ENCODE assay signal across 8 cellular contexts in the genomic region with DNA sequence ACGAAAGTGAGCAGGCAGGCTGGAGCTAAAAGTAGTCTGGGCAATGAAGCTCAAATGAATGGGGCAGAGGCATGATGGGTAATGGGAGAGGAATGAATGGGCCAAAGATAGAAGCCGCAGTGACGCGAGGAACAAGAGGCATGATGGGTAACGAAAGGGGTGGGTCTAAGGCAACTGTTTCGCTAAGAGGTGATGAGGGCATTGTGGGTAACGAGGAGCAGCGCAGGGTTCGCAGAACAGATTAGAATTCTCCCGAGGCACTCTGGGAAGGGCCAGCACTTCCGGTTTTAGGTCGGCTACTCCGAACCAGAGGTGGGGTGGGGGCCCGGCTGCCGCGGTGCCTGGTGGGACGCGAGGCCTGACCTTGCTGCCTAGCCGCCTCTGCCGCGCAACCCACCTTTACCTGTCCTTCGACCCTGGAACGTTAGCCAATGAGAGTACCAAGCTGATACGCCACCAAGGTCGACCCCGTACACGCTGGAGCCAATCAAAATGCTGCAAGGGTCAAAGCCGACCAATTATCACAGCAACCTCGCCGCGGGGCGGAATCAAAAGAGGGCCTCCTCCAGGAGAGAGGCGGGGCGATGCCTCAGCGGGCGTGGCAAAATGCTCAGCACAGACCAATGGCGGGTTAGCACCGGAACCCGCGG. TPM values are rescaled to one million over a fixed set of nuclear protein-coding genes. Genes with fewer than 3 reads are reported as not detected.
A peak's percentile ranks its signal among the peaks of the same experiment; 100 is the strongest.
DNase-seq lines count a peak whose midpoint lies in the region; ATAC-seq and TF ChIP-seq lines count a peak whose summit lies in the region.

No MANE protein-coding gene starts in this region.

- H3K4me1 ChIP-seq in NT2/D1 (ENCODE audit: insufficient read depth, insufficient read length) = peaks cover 4% of the 10 kb centered on the region

- H3K27me3 ChIP-seq in NT2/D1 (ENCODE audit: insufficient read depth, insufficient read length) = no peaks in the 10 kb centered on the region

- no peaks in the 10 kb centered on the region for H3K27me3 Mint-ChIP-seq in activated naive CD4-positive, alpha-beta T cell treated with anti-CD3 and anti-CD28 coated beads, Interleukin-2, amount 50 U/mL, for 24 hours
- peaks cover 3% of the 10 kb centered on the region for H3K27me3 Mint-ChIP-seq in nephron progenitor cell (ENCODE audit: low read depth, poor library complexity)

- H3K4me3 ChIP-seq in NT2/D1 (ENCODE audit: insufficient read length, low read depth) = no peak overlapping the region

- peaks cover 64% of the 10 kb centered on the region for H3K36me3 ChIP-seq in NT2/D1 (ENCODE audit: insufficient read depth, insufficient read length, low read length)

- H3K4me1 Mint-ChIP-seq in activated naive CD4-positive, alpha-beta T cell treated with anti-CD3 and anti-CD28 coated beads, Interleukin-2, amount 50 U/mL, for 24 hours = peaks cover 33% of the 10 kb centered on the region
- H3K4me1 Mint-ChIP-seq in nephron progenitor cell = peaks cover 32% of the 10 kb centered on the region

- H3K4me3 Mint-ChIP-seq in activated naive CD4-positive, alpha-beta T cell treated with anti-CD3 and anti-CD28 coated beads, Interleukin-2, amount 50 U/mL, for 24 hours = peak overlapping the region; percentile 85
- H3K4me3 Mint-ChIP-seq in nephron progenitor cell = peak overlapping the region; percentile 84

- H3K9ac ChIP-seq in NT2/D1 (ENCODE audit: insufficient read length, low read depth) = no peak overlapping the region

- DNase-seq in GM03348 (ENCODE audit: low spot score) (peak; percentile 98), HuH-7.5 (ENCODE audit: low spot score) (peak; percentile 98), NT2/D1 (ENCODE audit: low read depth, low spot score) (peak; percentile 98), foreskin melanocyte (peak; percentile 100), nephron progenitor cell (no peak), mesenteric fat pad (ENCODE audit: low spot score) (no peak)

- no peaks in the 10 kb centered on the region for H3K9me3 ChIP-seq in NT2/D1 (ENCODE audit: insufficient read depth, low read length)

- H3K27ac Mint-ChIP-seq in activated naive CD4-positive, alpha-beta T cell treated with anti-CD3 and anti-CD28 coated beads, Interleukin-2, amount 50 U/mL, for 24 hours = peak overlapping the region; percentile 95
- peak overlapping the region; percentile 98 for H3K27ac Mint-ChIP-seq in nephron progenitor cell

- H3K36me3 Mint-ChIP-seq in activated naive CD4-positive, alpha-beta T cell treated with anti-CD3 and anti-CD28 coated beads, Interleukin-2, amount 50 U/mL, for 24 hours = peaks cover 19% of the 10 kb centered on the region
- peaks cover 61% of the 10 kb centered on the region for H3K36me3 Mint-ChIP-seq in nephron progenitor cell (ENCODE audit: low read depth)

- no peak for TF ChIP-seq CTCF in nephron progenitor cell (IDR thresholded peaks at IDR 0.05)

- H3K9me3 Mint-ChIP-seq in activated naive CD4-positive, alpha-beta T cell treated with anti-CD3 and anti-CD28 coated beads, Interleukin-2, amount 50 U/mL, for 24 hours = no peaks in the 10 kb centered on the region
- H3K9me3 Mint-ChIP-seq in nephron progenitor cell = no peaks in the 10 kb centered on the region

- peak; percentile 72 for ATAC-seq in GM21717 (IDR thresholded peaks at IDR 0.05; ENCODE audit: unreplicated experiment)

RNA-seq across cellular contexts. Expression of gene TOMM40, which starts 0.6 kb away (rescaled TPM):
- 60.5 TPM for total RNA-seq in mesenteric fat pad

RNA-seq across cellular contexts. Expression of gene APOE, which starts 15.1 kb away (rescaled TPM):
- total RNA-seq in mesenteric fat pad = 162 TPM

RNA-seq across cellular contexts. Expression of gene APOC1, which starts 23.9 kb away (rescaled TPM):
- 32.3 TPM for total RNA-seq in mesenteric fat pad

RNA-seq across cellular contexts. Expression of gene NECTIN2, which starts 44.4 kb away (rescaled TPM):
- 103 TPM for total RNA-seq in mesenteric fat pad

RNA-seq across cellular contexts. Expression of gene APOC4, which starts 51.5 kb away (rescaled TPM):
- not detected for total RNA-seq in mesenteric fat pad

Comparison
In these comparisons a context has a peak if more than half of its experiments do, and no peak if none do; other contexts are left out.
1. DNase-seq: peak in GM03348 (single experiment), HuH-7.5 (single experiment), NT2/D1 (single experiment) and foreskin melanocyte (single experiment); none in nephron progenitor cell (single experiment) and mesenteric fat pad (single experiment).